Comparison of ENCODE assay signal across 8 cellular contexts in genomic region chr18:24397131-24397693, GRCh38. TPM values are rescaled to one million over a fixed set of nuclear protein-coding genes. Genes with fewer than 3 reads are reported as not detected.
A peak's percentile ranks its signal among the peaks of the same experiment; 100 is the strongest.
DNase-seq lines count a peak whose midpoint lies in the region; ATAC-seq and TF ChIP-seq lines count a peak whose summit lies in the region.

No MANE protein-coding gene starts in this region.

- H3K9me3 ChIP-seq in AG04450 (ENCODE audit: control insufficient read depth, insufficient read depth, low read length): no peaks in the 10 kb centered on the region

- H3K4me3 ChIP-seq in AG04450 (ENCODE audit: low read depth, low read length) (peak overlapping the region; percentile 84), iPS-11a (ENCODE audit: low read depth, low read length) (peak overlapping the region; percentile 67)

- CTCF ChIA-PET in AG04450 (lab: Charles Lee): interaction anchor here (0.6 to 1.2 kb wide), 4 partner anchors 16 to 955 kb away, joined by 3 to 7 read pairs (median 4); partner anchors contain the start of gene ZNF521

- POLR2A ChIA-PET in AG04450 (lab: Yijun Ruan, JAX): interaction anchor here (1.3 to 2.0 kb wide), 3 partner anchors 30 to 258 kb away, joined by 6 to 15 read pairs (median 15); partner anchors contain the start of genes CABYR and IMPACT

- no peak for TF ChIP-seq CTCF in AG04450 (IDR thresholded peaks at IDR 0.05; ENCODE audit: low read depth, low read length)

- peak; percentile 21 for DNase-seq in AG04450 (ENCODE audit: low read depth, low spot score)
- peak in 2 of 3 experiments; percentile 69 to 89 for DNase-seq in NCI-H1417 (lab: John Stamatoyannopoulos, UW)
- DNase-seq in T47D (ENCODE audit: low read depth in 1 of 2, low spot score in 1 of 2): peak; percentile 8 to 71
- peak; percentile 71 for DNase-seq in renal cortical epithelial cell (ENCODE audit: low read depth)

- H3K27me3 ChIP-seq in AG04450 (ENCODE audit: control insufficient read depth, insufficient read depth, low read length): no peaks in the 10 kb centered on the region

- peak overlapping the region; percentile 39 for H3K27ac ChIP-seq in AG04450 (ENCODE audit: low read depth, low read length)

- ATAC-seq in GM21367 (IDR thresholded peaks at IDR 0.05; ENCODE audit: unreplicated experiment) (peak; percentile 29), SK-N-SH treated with all-trans-retinoic acid at 6 μM for 48 hours (peak; percentile 72), HG02852 (IDR thresholded peaks at IDR 0.05; ENCODE audit: unreplicated experiment) (no peak)

- in situ Hi-C loops in T47D (cut with HindIII; ENCODE audit: low pct_unique_long_range_greater_than_20kb, low sequenced_read_pairs): no loop called here

TF ChIP-seq in SK-N-SH treated with all-trans-retinoic acid at 6 μM for 48 hours, 23 proteins besides CTCF, POLR2A, EP300 and RAD21:
- TF ChIP-seq SNAI2 (CRISPR knock-in tag; IDR thresholded peaks at IDR 0.05) (no peak), GLIS3 (CRISPR knock-in tag; IDR thresholded peaks at IDR 0.05) (0 out of 2 replicates have a peak, but pooled peaks have one; percentile 47), TSHZ2 (CRISPR knock-in tag; IDR thresholded peaks at IDR 0.05) (0 out of 2 replicates have a peak, but pooled peaks have one; percentile 55), TCF4 (CRISPR knock-in tag; IDR thresholded peaks at IDR 0.05; ENCODE audit: borderline replicate concordance) (no peak)

RNA-seq across cellular contexts. Expression of gene OSBPL1A, which starts 0.4 kb away (rescaled TPM):
- 41.0 and 56.1 TPM in 2 replicates for polyA plus RNA-seq in AG04450 (2011; rRNA removed)
- polyA minus RNA-seq in AG04450 (2011; rRNA and poly(A)+ RNA removed): 28.0 and 35.0 TPM in 2 replicates
- total RNA-seq in renal cortical epithelial cell: 21.2 and 35.1 TPM in 2 replicates

RNA-seq across cellular contexts. Expression of gene IMPACT, which starts 29.3 kb away (rescaled TPM):
- polyA plus RNA-seq in AG04450 (2011; rRNA removed): 23.0 and 31.7 TPM in 2 replicates
- 11.3 and 14.0 TPM in 2 replicates for polyA minus RNA-seq in AG04450 (2011; rRNA and poly(A)+ RNA removed)
- total RNA-seq in renal cortical epithelial cell: 34.2 and 36.5 TPM in 2 replicates

Comparison
In these comparisons a context has a peak if more than half of its experiments do, and no peak if none do; other contexts are left out.
1. DNase-seq: peak in every context shown above with its lines; median percentile 79 in NCI-H1417; 71 in renal cortical epithelial cell; 40 in T47D; 21 in AG04450.